In the genomic region with DNA sequence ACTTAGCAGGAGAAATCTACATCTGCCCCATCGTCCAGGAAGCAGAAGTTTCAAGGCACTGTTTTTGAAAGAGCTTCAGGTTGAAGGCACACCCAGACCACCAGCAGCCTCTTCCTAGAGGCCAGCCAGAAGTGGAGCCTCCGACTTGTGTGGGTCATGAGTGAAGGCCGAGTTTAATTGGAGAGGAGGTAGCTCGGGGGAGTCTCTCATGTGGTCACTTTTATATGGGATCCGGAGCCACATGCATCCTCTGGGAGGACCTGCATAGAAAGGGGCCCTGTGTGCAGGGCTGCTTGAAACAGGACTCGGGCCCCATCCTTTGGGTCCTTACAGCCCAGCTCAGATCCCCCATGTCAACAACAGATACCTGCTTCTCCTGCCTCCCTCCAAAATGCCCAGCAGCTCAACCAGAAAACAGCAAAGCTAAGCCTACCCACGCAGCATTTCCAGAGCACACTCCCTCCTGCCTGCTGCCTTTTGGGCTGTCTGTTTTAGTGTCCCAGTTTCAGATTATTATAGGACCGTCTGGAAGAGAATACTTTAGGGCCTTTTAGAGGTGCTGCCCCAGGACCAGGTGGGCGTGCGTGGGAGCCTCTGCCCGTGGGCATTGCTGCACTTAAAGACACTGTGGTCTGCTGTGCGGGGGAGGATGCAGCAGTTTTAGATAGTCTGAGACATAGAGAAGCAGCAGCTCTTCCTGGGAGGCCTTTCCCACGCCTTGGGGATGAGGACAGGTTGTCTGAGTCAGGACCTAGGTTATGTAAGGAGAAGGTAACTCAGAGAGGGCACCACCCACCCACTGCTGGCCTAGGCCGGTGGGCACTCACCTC, we compare ENCODE assay signal across 13 cellular contexts. TPM values are rescaled to one million over a fixed set of nuclear protein-coding genes. Genes with fewer than 3 reads are reported as not detected.
DNase-seq lines count a peak whose midpoint lies in the region; ATAC-seq and TF ChIP-seq lines count a peak whose summit lies in the region.
"Had no signal": no experiment of that assay in that cellular context is flagged by ENCODE, and none has a peak within 500 bp of the region (broad histone marks: within the 10 kb centered on the region; RNA-seq: fewer than 3 reads in every experiment).

No MANE protein-coding gene starts in this region.

- H3K4me1 Mint-ChIP-seq in activated CD8-positive, alpha-beta T cell treated with anti-CD3 and anti-CD28 coated beads for 36 hours (ENCODE audit: low read depth) = peaks cover 57% of the 10 kb centered on the region
- H3K4me1 Mint-ChIP-seq in activated CD8-positive, alpha-beta T cell treated with anti-CD3 and anti-CD28 coated beads, Interleukin-2, amount 10 ng/mL, durations not matched to agents 7 days and 5 days (ENCODE audit: low read depth) = peaks cover 49% of the 10 kb centered on the region

- H4K8ac ChIP-seq in mesenchymal stem cell (ENCODE audit: low read length) = no peak overlapping the region

- H3K27me3 Mint-ChIP-seq in activated CD8-positive, alpha-beta T cell treated with anti-CD3 and anti-CD28 coated beads for 36 hours = no peaks in the 10 kb centered on the region
- H3K27me3 Mint-ChIP-seq in activated CD8-positive, alpha-beta T cell treated with anti-CD3 and anti-CD28 coated beads, Interleukin-2, amount 10 ng/mL, durations not matched to agents 7 days and 5 days (ENCODE audit: low read depth) = no peaks in the 10 kb centered on the region
- H3K27me3 Mint-ChIP-seq: stimulated activated naive CD8-positive, alpha-beta T cell treated with anti-CD3 and anti-CD28 coated beads, Interleukin-15, Interleukin-2, amounts not matched to agents 100 ng/mL and 50 ng/mL, for 24 hours had no signal

- TF ChIP-seq CTCF in activated CD8-positive, alpha-beta T cell treated with anti-CD3 and anti-CD28 coated beads for 36 hours (IDR thresholded peaks at IDR 0.05) = no peak
- no peak for TF ChIP-seq CTCF in tibial artery (IDR thresholded peaks at IDR 0.05)

- H2AFZ ChIP-seq in mesenchymal stem cell (ENCODE audit: low read depth, low read length) = no peak overlapping the region

- H4K91ac ChIP-seq in mesenchymal stem cell (ENCODE audit: low read length) = peak overlapping the region; percentile 5

- H3K9me3 ChIP-seq in mesenchymal stem cell (ENCODE audit: control insufficient read depth, low read length) (no peaks in the 10 kb centered on the region), tibial artery (no peaks in the 10 kb centered on the region)

- CTCF ChIA-PET in activated CD8-positive, alpha-beta T cell treated with anti-CD3 and anti-CD28 coated beads for 36 hours (lab: Charles Lee) = no interaction called here
- CTCF ChIA-PET in activated CD8-positive, alpha-beta T cell treated with anti-CD3 and anti-CD28 coated beads, Interleukin-2, amount 10 ng/mL, durations not matched to agents 7 days and 5 days (lab: Charles Lee) = interaction anchor here (1.2 kb wide), 1 partner anchor 20 kb away, joined by 3 read pairs; no protein-coding TSS in a partner anchor

- no peak overlapping the region for H3K4ac ChIP-seq in mesenchymal stem cell (ENCODE audit: low read depth in 1 of 2, low read length in 2 of 2)

- peaks cover 3% of the 10 kb centered on the region for H3K9me3 Mint-ChIP-seq in activated CD8-positive, alpha-beta T cell treated with anti-CD3 and anti-CD28 coated beads for 36 hours
- H3K9me3 Mint-ChIP-seq in activated CD8-positive, alpha-beta T cell treated with anti-CD3 and anti-CD28 coated beads, Interleukin-2, amount 10 ng/mL, durations not matched to agents 7 days and 5 days (ENCODE audit: insufficient read depth) = peaks cover 4% of the 10 kb centered on the region

- no peak overlapping the region for H3K4me2 ChIP-seq in mesenchymal stem cell (ENCODE audit: low read length, poor library complexity, severe bottlenecking)

- intact Hi-C loops in activated CD8-positive, alpha-beta T cell treated with anti-CD3 and anti-CD28 coated beads for 36 hours (cut with micrococcal nuclease) = no loop called here
- intact Hi-C loops in tibial artery (cut with DNase I; ENCODE audit: low total_unique reads) = no loop called here

- peaks cover 23% of the 10 kb centered on the region for H3K79me1 ChIP-seq in mesenchymal stem cell (replicated peaks; ENCODE audit: low read length, poor library complexity, severe bottlenecking)

- H2BK15ac ChIP-seq in mesenchymal stem cell (ENCODE audit: low read depth, poor library complexity, severe bottlenecking) = no peak overlapping the region

- H2AK5ac ChIP-seq in mesenchymal stem cell (ENCODE audit: low read length, severe bottlenecking) = no peak overlapping the region

- peaks cover 33% of the 10 kb centered on the region for H3K4me1 ChIP-seq in mesenchymal stem cell (ENCODE audit: control insufficient read depth, insufficient read depth, low read depth, low read length)
- peaks cover 0 to 98% (median 64%) of the 10 kb centered on the region in 4 donors for H3K4me1 ChIP-seq in tibial artery

- no peak overlapping the region for H2BK120ac ChIP-seq in mesenchymal stem cell (ENCODE audit: low read depth, low read length)

- ATAC-seq in activated CD8-positive, alpha-beta T cell treated with anti-CD3 and anti-CD28 coated beads for 36 hours = no peak
- ATAC-seq in activated CD8-positive, alpha-beta T cell treated with anti-CD3 and anti-CD28 coated beads, Interleukin-2, amount 10 ng/mL, durations not matched to agents 7 days and 5 days = no peak
- no peak for ATAC-seq in GM18867 (IDR thresholded peaks at IDR 0.05; ENCODE audit: unreplicated experiment)
- ATAC-seq: activated T-cell treated with anti-CD3 and anti-CD28 coated beads, Interleukin-2, amount 50 U/mL, for 4 hours had no signal

- 95% methylated on average over 14 of the region's 14 CpGs for WGBS in mesenchymal stem cell

- H3K27ac Mint-ChIP-seq in activated CD8-positive, alpha-beta T cell treated with anti-CD3 and anti-CD28 coated beads for 36 hours = no peak overlapping the region
- no peak overlapping the region for H3K27ac Mint-ChIP-seq in activated CD8-positive, alpha-beta T cell treated with anti-CD3 and anti-CD28 coated beads, Interleukin-2, amount 10 ng/mL, durations not matched to agents 7 days and 5 days
- H3K27ac Mint-ChIP-seq: stimulated activated naive CD8-positive, alpha-beta T cell treated with anti-CD3 and anti-CD28 coated beads, Interleukin-15, Interleukin-2, amounts not matched to agents 100 ng/mL and 50 ng/mL, for 24 hours had no signal

- peak overlapping the region in 1 of 2 experiments; percentile 79 for H3K23ac ChIP-seq in mesenchymal stem cell (ENCODE audit: low read length in 2 of 2)

- no peak overlapping the region for H2BK5ac ChIP-seq in mesenchymal stem cell (ENCODE audit: low read depth, low read length, poor library complexity, severe bottlenecking)

- peaks cover 15 to 27% of the 10 kb centered on the region in 2 experiments for H3K36me3 ChIP-seq in mesenchymal stem cell (ENCODE audit: control insufficient read depth in 1 of 2, insufficient read depth in 2 of 2, low read depth in 1 of 2, low read length in 2 of 2)
- H3K36me3 ChIP-seq in tibial artery = peaks cover 0 to 18% (median 3%) of the 10 kb centered on the region in 3 donors

- H3K4me3 Mint-ChIP-seq in activated CD8-positive, alpha-beta T cell treated with anti-CD3 and anti-CD28 coated beads for 36 hours = no peak overlapping the region
- H3K4me3 Mint-ChIP-seq in activated CD8-positive, alpha-beta T cell treated with anti-CD3 and anti-CD28 coated beads, Interleukin-2, amount 10 ng/mL, durations not matched to agents 7 days and 5 days = no peak overlapping the region
- H3K4me3 Mint-ChIP-seq: activated T-cell treated with anti-CD3 and anti-CD28 coated beads, Interleukin-2, amount 50 U/mL, for 4 hours; stimulated activated naive CD8-positive, alpha-beta T cell treated with anti-CD3 and anti-CD28 coated beads, Interleukin-15, Interleukin-2, amounts not matched to agents 100 ng/mL and 50 ng/mL, for 24 hours had no signal

- H3K27ac ChIP-seq in mesenchymal stem cell (ENCODE audit: low read length, poor library complexity, severe bottlenecking) (no peak overlapping the region), tibial artery (peak overlapping the region; percentile 35 to 52)

- no peak overlapping the region for H3K18ac ChIP-seq in mesenchymal stem cell (ENCODE audit: low read depth in 1 of 2, low read length in 2 of 2)

- H2BK12ac ChIP-seq in mesenchymal stem cell (ENCODE audit: low read length in 2 of 2) = no peak overlapping the region

- peak overlapping the region in 1 of 2 experiments; percentile 39 for H3K14ac ChIP-seq in mesenchymal stem cell (ENCODE audit: low read length in 2 of 2)

- H3K27me3 ChIP-seq in mesenchymal stem cell (ENCODE audit: control insufficient read depth in 1 of 2, insufficient read depth in 1 of 2, low read length in 2 of 2) (no peaks in the 10 kb centered on the region), tibial artery (no peaks in the 10 kb centered on the region)

- H3K36me3 Mint-ChIP-seq in activated CD8-positive, alpha-beta T cell treated with anti-CD3 and anti-CD28 coated beads for 36 hours (ENCODE audit: low read depth) = peaks cover 10% of the 10 kb centered on the region
- H3K36me3 Mint-ChIP-seq in activated CD8-positive, alpha-beta T cell treated with anti-CD3 and anti-CD28 coated beads, Interleukin-2, amount 10 ng/mL, durations not matched to agents 7 days and 5 days (ENCODE audit: low read depth) = peaks cover 25% of the 10 kb centered on the region

- no peak overlapping the region for H3K4me3 ChIP-seq in mesenchymal stem cell (ENCODE audit: insufficient read depth in 1 of 2, low read depth in 1 of 2, low read length in 2 of 2)
- no peak overlapping the region for H3K4me3 ChIP-seq in tibial artery

- H3K9ac ChIP-seq in mesenchymal stem cell (ENCODE audit: low read length) = no peak overlapping the region

- POLR2A ChIA-PET in activated CD8-positive, alpha-beta T cell treated with anti-CD3 and anti-CD28 coated beads for 36 hours (lab: Charles Lee) = interaction anchor here (0.8 to 1.1 kb wide), 2 partner anchors 14 to 18 kb away, joined by 3 read pairs; no protein-coding TSS in a partner anchor
- POLR2A ChIA-PET in activated CD8-positive, alpha-beta T cell treated with anti-CD3 and anti-CD28 coated beads, Interleukin-2, amount 10 ng/mL, durations not matched to agents 7 days and 5 days (lab: Charles Lee) = no interaction called here

- peak; percentile 25 for DNase-seq in activated CD8-positive, alpha-beta T cell treated with anti-CD3 and anti-CD28 coated beads for 36 hours
- DNase-seq in activated CD8-positive, alpha-beta T cell treated with anti-CD3 and anti-CD28 coated beads, Interleukin-2, amount 10 ng/mL, durations not matched to agents 7 days and 5 days = no peak
- DNase-seq in amniotic epithelial cell (ENCODE audit: low read depth) (peak; percentile 83), mesenchymal stem cell (no peak), tibial artery (peak; percentile 3 to 43), activated gamma-delta T cell (lab: John Stamatoyannopoulos, UW) (no peak), cortex of kidney (lab: John Stamatoyannopoulos, UW) (no peak)
- DNase-seq: activated T-cell treated with anti-CD3 and anti-CD28 coated beads, Interleukin-2, amount 50 U/mL, for 4 hours; DMS53; KG1; stimulated activated CD4-positive, alpha-beta T cell treated with anti-CD3 and anti-CD28 coated beads, Interleukin-1b, Interleukin-23, amount 100 ng/mL, for 48 hours had no signal

RNA-seq across cellular contexts. Expression of a gene that starts 29.5 kb away (rescaled TPM):
- total RNA-seq in activated CD8-positive, alpha-beta T cell treated with anti-CD3 and anti-CD28 coated beads for 36 hours = 100 to 1,000 TPM; 132 to 135 TPM
- total RNA-seq in activated CD8-positive, alpha-beta T cell treated with anti-CD3 and anti-CD28 coated beads, Interleukin-2, amount 10 ng/mL, durations not matched to agents 7 days and 5 days = 100 to 1,000 TPM; 217 to 226 TPM
- 112 TPM for polyA plus RNA-seq in mesenchymal stem cell (2013, experiment 1 of 2)
- polyA plus RNA-seq in mesenchymal stem cell (2013, experiment 2 of 2) = 112 TPM

Comparison
In these comparisons a context has a peak if more than half of its experiments do, and no peak if none do; other contexts are left out.
1. DNase-seq: peak in activated CD8-positive, alpha-beta T cell treated with anti-CD3 and anti-CD28 coated beads for 36 hours (single experiment), amniotic epithelial cell (single experiment) and tibial artery (2 of 2); none in activated CD8-positive, alpha-beta T cell treated with anti-CD3 and anti-CD28 coated beads, Interleukin-2, amount 10 ng/mL, durations not matched to agents 7 days and 5 days (single experiment), mesenchymal stem cell (single experiment), activated gamma-delta T cell (single experiment) and cortex of kidney (single experiment).